8 cellular contexts compared by ENCODE assay signal in genomic region chr7:121544726-121545125, GRCh38.
DNase-seq lines count a peak whose midpoint lies in the region; ATAC-seq, FAIRE-seq and TF ChIP-seq lines count a peak whose summit lies in the region.

No MANE protein-coding gene starts in this region.

- H3K27me3 ChIP-seq in RWPE2 (ENCODE audit: insufficient read depth, poor library complexity, severe bottlenecking) (no peaks in the 10 kb centered on the region), H9 (ENCODE audit: insufficient read depth, low read length) (no peaks in the 10 kb centered on the region), GM23338 (ENCODE audit: insufficient read depth) (no peaks in the 10 kb centered on the region)

- no peak overlapping the region for H3K23ac ChIP-seq in H9 (ENCODE audit: insufficient read length, low read depth, low read length)

- H4K8ac ChIP-seq in H9 (replicated peaks; ENCODE audit: insufficient read length, low read depth, low read length) = no peak overlapping the region

- no peak overlapping the region for H2BK15ac ChIP-seq in H9 (ENCODE audit: low read depth, low read length)

- no peak overlapping the region for H4K5ac ChIP-seq in H9 (ENCODE audit: insufficient read length, low read depth, low read length)

- no peak overlapping the region for H3T11ph ChIP-seq in H9 (ENCODE audit: low read length)

- no peak overlapping the region for H3K56ac ChIP-seq in H9 (ENCODE audit: insufficient read length, low read depth, low read length)

- H3K4me2 ChIP-seq in H9 (ENCODE audit: insufficient read depth, insufficient read length, low read length) (no peak overlapping the region), GM23338 (no peak overlapping the region)

- H3K36me3 ChIP-seq in RWPE2 (ENCODE audit: low read depth) (no peaks in the 10 kb centered on the region), GM23338 (ENCODE audit: insufficient read depth) (no peaks in the 10 kb centered on the region)

- H4K20me1 ChIP-seq in H9 (ENCODE audit: control insufficient read depth, insufficient read depth, insufficient read length) = no peaks in the 10 kb centered on the region
- no peaks in the 10 kb centered on the region for H4K20me1 ChIP-seq in GM23338 (replicated peaks; ENCODE audit: insufficient read depth)

- TF ChIP-seq POLR2A in GM12892 (IDR thresholded peaks at IDR 0.05; ENCODE audit: low read depth, low read length) = no peak

- H3K27ac ChIP-seq in RWPE2 (ENCODE audit: poor library complexity, severe bottlenecking) (peak overlapping the region; percentile 58), H9 (ENCODE audit: insufficient read length, low read depth, low read length) (no peak overlapping the region), GM23338 (ENCODE audit: low read depth) (no peak overlapping the region)

- H3K4me3 ChIP-seq in RWPE2 (ENCODE audit: severe bottlenecking) = no peak overlapping the region
- no peak overlapping the region for H3K4me3 ChIP-seq in GM23338

- H3K9me3 ChIP-seq in RWPE2 (ENCODE audit: severe bottlenecking) (no peaks in the 10 kb centered on the region), H9 (ENCODE audit: control insufficient read depth, low read depth, low read length) (no peaks in the 10 kb centered on the region)

- H3K36me3 Mint-ChIP-seq in H9 (ENCODE audit: insufficient read depth in 1 of 3, low read depth in 3 of 3) = peaks cover 3 to 19% (median 11%) of the 10 kb centered on the region in 3 experiments; a peak in 6 of 7 replicates
- H3K36me3 Mint-ChIP-seq in GM23338 (ENCODE audit: low read depth) = peaks cover 14% of the 10 kb centered on the region

- WGBS in H9 (ENCODE audit: extremely low coverage, insufficient read length, low lambda C conversion rate) = no CpG with 5 or more reads among the region's 2 CpGs

- H3K4ac ChIP-seq in H9 (ENCODE audit: low read depth, low read length) = no peak overlapping the region

- H2BK5ac ChIP-seq in H9 (ENCODE audit: insufficient read length, low read length) = no peak overlapping the region

- no peak overlapping the region for H2BK20ac ChIP-seq in H9 (ENCODE audit: low read depth, low read length, poor library complexity, severe bottlenecking)

- H2BK120ac ChIP-seq in H9 (ENCODE audit: low read depth, low read length, poor library complexity, severe bottlenecking) = no peak overlapping the region

- no peak overlapping the region for H2BK12ac ChIP-seq in H9 (ENCODE audit: insufficient read length, low read depth, low read length)

- no peak overlapping the region for H2AK5ac ChIP-seq in H9 (ENCODE audit: insufficient read length, low read length)

- FAIRE-seq in GM12892 (lab: Jason Lieb, UNC) = no peak

- H2AFZ ChIP-seq in H9 (ENCODE audit: low read length) = no peak overlapping the region
- no peak overlapping the region for H2AFZ ChIP-seq in GM23338

- DNase-seq in RWPE2 (ENCODE audit: low spot score) = no peak
- peak; percentile 96 for DNase-seq in glomerular endothelial cell (ENCODE audit: extremely low read depth, low read depth, low spot score)
- no peak for DNase-seq in GM12892 (ENCODE audit: insufficient read length)
- DNase-seq in cerebellar cortex (ENCODE audit: low spot score) = no peak
- no peak for DNase-seq in H9
- DNase-seq in GM23338 (ENCODE audit: low spot score) = no peak

- H3K9me3 Mint-ChIP-seq in H9 (peaks cover 12 to 16% of the 10 kb centered on the region in 2 experiments), GM23338 (peaks cover 21% of the 10 kb centered on the region)

- H3K4me1 ChIP-seq in RWPE2 (ENCODE audit: insufficient read depth, poor library complexity, severe bottlenecking) (peaks cover 10% of the 10 kb centered on the region), H9 (ENCODE audit: insufficient read depth, low read length) (no peaks in the 10 kb centered on the region), GM23338 (ENCODE audit: insufficient read depth) (no peaks in the 10 kb centered on the region)

- no peak overlapping the region for H3K18ac ChIP-seq in H9 (ENCODE audit: insufficient read length, low read depth, low read length)

- H4K91ac ChIP-seq in H9 (ENCODE audit: insufficient read length, low read depth, low read length) = no peak overlapping the region

- no peak overlapping the region for H3K14ac ChIP-seq in H9 (ENCODE audit: insufficient read depth, low read length)

- TF ChIP-seq CTCF in RWPE2 (IDR thresholded peaks at IDR 0.05; ENCODE audit: poor library complexity, severe bottlenecking) = no peak
- no peak for TF ChIP-seq CTCF in H9 (conservative IDR thresholded peaks at IDR 0.05)
- TF ChIP-seq CTCF in GM23338 (conservative IDR thresholded peaks at IDR 0.05; ENCODE audit: low read depth in 2 of 2) = no peak

- no peaks in the 10 kb centered on the region for H3K23me2 ChIP-seq in H9 (ENCODE audit: insufficient read length, low read depth, low read length, poor library complexity, severe bottlenecking)

- 0 out of 2 replicates have a peak, but pooled peaks cover 2% of the 10 kb centered on the region for H3K9me2 ChIP-seq in GM23338 (ENCODE audit: insufficient read depth)

- H3K79me2 ChIP-seq in H9 (ENCODE audit: insufficient read depth, low read length) = no peaks in the 10 kb centered on the region
- no peaks in the 10 kb centered on the region for H3K79me2 ChIP-seq in GM23338 (replicated peaks; ENCODE audit: insufficient read depth)

- H3K4me1 Mint-ChIP-seq in H9 (no peaks in the 10 kb centered on the region), GM23338 (no peaks in the 10 kb centered on the region; the same call in 2 of the 3 replicates)

- H3K79me1 ChIP-seq in H9 (ENCODE audit: insufficient read depth, low read depth, low read length, poor library complexity, severe bottlenecking) = no peaks in the 10 kb centered on the region

- H3K27ac Mint-ChIP-seq in H9 = no peak overlapping the region
- H3K27ac Mint-ChIP-seq in GM23338 = no peak overlapping the region

- peak; percentile 79 for ATAC-seq in GM18499 (IDR thresholded peaks at IDR 0.05; ENCODE audit: insufficient read depth, unreplicated experiment)
- peak; percentile 65 for ATAC-seq in HG02642 (IDR thresholded peaks at IDR 0.05; ENCODE audit: poor library complexity, unreplicated experiment)
- peak; percentile 94 for ATAC-seq in RWPE2 (ENCODE audit: low read depth)
- no peak for ATAC-seq in GM23338

- H3K9ac ChIP-seq in H9 (ENCODE audit: extremely low read depth, insufficient read length, low read length) = no peak overlapping the region

- no peaks in the 10 kb centered on the region for H3F3A ChIP-seq in GM23338 (replicated peaks; ENCODE audit: low read depth)

- H3K27me3 Mint-ChIP-seq in H9 (ENCODE audit: low read depth) = no peaks in the 10 kb centered on the region; the same call in 1 of the 2 replicates
- H3K27me3 Mint-ChIP-seq in GM23338 (ENCODE audit: insufficient read depth, low read depth, poor library complexity) = peaks cover 2% of the 10 kb centered on the region

- no peak overlapping the region for H3K4me3 Mint-ChIP-seq in H9
- H3K4me3 Mint-ChIP-seq in GM23338 = no peak overlapping the region

TF ChIP-seq in GM23338, 12 proteins besides CTCF, POLR2A, EP300 and RAD21 (continues in another document):
- no peak for TF ChIP-seq ZNF114 (CRISPR knock-in tag; IDR thresholded peaks at IDR 0.05)
- no peak for TF ChIP-seq NANOG (IDR thresholded peaks at IDR 0.05; ENCODE audit: borderline replicate concordance)
- no peak for TF ChIP-seq ETS1 (IDR thresholded peaks at IDR 0.05)
- TF ChIP-seq EZH2 (IDR thresholded peaks at IDR 0.05; ENCODE audit: low read depth, unreplicated experiment) = no peak
- TF ChIP-seq CREB1 (CRISPR knock-in tag; IDR thresholded peaks at IDR 0.05; ENCODE audit: low read depth) = no peak
- TF ChIP-seq STAT1 (IDR thresholded peaks at IDR 0.05; ENCODE audit: unreplicated experiment) = no peak
- TF ChIP-seq, protein P1, sequence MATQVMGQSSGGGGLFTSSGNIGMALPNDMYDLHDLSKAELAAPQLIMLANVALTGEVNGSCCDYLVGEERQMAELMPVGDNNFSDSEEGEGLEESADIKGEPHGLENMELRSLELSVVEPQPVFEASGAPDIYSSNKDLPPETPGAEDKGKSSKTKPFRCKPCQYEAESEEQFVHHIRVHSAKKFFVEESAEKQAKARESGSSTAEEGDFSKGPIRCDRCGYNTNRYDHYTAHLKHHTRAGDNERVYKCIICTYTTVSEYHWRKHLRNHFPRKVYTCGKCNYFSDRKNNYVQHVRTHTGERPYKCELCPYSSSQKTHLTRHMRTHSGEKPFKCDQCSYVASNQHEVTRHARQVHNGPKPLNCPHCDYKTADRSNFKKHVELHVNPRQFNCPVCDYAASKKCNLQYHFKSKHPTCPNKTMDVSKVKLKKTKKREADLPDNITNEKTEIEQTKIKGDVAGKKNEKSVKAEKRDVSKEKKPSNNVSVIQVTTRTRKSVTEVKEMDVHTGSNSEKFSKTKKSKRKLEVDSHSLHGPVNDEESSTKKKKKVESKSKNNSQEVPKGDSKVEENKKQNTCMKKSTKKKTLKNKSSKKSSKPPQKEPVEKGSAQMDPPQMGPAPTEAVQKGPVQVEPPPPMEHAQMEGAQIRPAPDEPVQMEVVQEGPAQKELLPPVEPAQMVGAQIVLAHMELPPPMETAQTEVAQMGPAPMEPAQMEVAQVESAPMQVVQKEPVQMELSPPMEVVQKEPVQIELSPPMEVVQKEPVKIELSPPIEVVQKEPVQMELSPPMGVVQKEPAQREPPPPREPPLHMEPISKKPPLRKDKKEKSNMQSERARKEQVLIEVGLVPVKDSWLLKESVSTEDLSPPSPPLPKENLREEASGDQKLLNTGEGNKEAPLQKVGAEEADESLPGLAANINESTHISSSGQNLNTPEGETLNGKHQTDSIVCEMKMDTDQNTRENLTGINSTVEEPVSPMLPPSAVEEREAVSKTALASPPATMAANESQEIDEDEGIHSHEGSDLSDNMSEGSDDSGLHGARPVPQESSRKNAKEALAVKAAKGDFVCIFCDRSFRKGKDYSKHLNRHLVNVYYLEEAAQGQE (IDR thresholded peaks at IDR 0.05; ENCODE audit: unreplicated experiment) = no peak
